ENCODE assay signal across 11 cellular contexts in the genomic region with DNA sequence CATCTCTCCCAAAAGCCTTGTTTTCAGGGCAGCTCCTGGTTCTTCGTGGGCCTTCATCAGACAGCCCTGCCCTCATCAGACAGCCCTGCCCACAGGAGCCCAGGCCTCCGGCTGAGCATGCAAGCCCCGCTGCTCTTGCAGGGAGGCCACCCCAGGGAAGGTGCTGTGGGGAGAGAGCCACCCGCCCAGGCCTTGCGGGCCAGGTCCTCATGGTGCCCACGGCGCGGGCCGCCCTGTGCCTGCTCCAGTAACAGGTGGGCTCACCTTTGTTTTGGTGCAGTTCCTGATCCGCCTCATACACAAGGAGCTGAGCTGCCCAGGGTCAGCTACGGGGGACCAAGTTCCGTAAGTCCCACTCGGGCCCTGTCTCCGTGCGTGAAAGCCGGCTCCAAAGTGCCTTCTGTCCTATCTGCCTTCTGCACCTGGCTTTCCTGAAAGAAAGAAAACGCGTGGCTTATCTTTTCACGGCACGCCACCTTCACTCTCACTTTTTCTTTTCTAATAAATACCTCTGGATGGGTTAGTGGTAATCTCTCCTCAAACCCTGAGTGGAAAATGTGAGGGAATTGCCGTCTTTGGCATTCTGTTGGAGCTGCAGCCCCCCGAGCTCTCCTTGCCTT.
"Had no signal": no experiment of that assay in that cellular context is flagged by ENCODE, and none has a peak within 500 bp of the region (broad histone marks: within the 10 kb centered on the region; RNA-seq: fewer than 3 reads in every experiment).

No MANE protein-coding gene starts in this region.

- H3K36me3 ChIP-seq: breast epithelium, ovary, SJCRH30 had no signal

- H3K9me3 ChIP-seq: breast epithelium, ovary had no signal

- H3K27ac ChIP-seq: breast epithelium, ovary, SJCRH30 had no signal

- H3K4me1 ChIP-seq: breast epithelium, SJCRH30 had no signal

- DNase-seq: activated CD4-positive, alpha-beta memory T cell treated with anti-CD3 and anti-CD28 coated beads, Interleukin-2, amount 10 ng/mL, durations not matched to agents 7 days and 5 days; activated CD4-positive, alpha-beta T cell treated with anti-CD3 and anti-CD28 coated beads for 1 hour; left cardiac atrium; mesenchymal stem cell; SJCRH30; substantia nigra; SW 1271 had no signal

- ATAC-seq: stimulated activated effector memory CD8-positive, alpha-beta T cell treated with anti-CD3 and anti-CD28 coated beads, Interleukin-12 subunit alpha, Interleukin-12 subunit beta, amount 100 ng/mL, for 72 hours had no signal

- H3K27me3 ChIP-seq: breast epithelium, ovary, SJCRH30 had no signal

- H3K4me3 ChIP-seq: breast epithelium, ovary, SJCRH30, smooth muscle cell had no signal
